In the genomic region with DNA sequence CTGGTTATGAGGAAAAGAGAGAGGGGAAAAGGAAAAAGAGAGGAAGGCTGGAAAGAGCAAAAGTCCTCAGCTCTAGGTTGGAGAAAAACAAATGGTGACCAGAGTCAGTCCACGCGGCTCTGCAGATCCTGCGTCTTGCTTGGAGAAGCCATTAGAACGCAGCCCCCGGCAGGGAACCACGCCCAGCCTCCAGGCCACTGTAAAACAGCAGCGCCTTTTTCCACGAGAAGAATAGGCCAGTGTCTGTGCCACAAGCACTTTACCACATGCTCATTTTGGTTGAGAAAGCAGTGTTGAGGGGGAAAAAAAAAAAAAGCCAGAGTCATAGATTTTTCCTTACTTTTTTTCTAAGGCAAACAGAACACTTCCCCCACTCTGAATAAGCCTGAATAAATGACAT, we compare ENCODE assay signal across 18 cellular contexts.
DNase-seq lines count a peak whose midpoint lies in the region; ATAC-seq and TF ChIP-seq lines count a peak whose summit lies in the region.
"Had no signal": no experiment of that assay in that cellular context is flagged by ENCODE, and none has a peak within 500 bp of the region (broad histone marks: within the 10 kb centered on the region; RNA-seq: fewer than 3 reads in every experiment).

No MANE protein-coding gene starts in this region.

- no peaks in the 10 kb centered on the region for H3K9me3 ChIP-seq in colonic mucosa
- H3K9me3 ChIP-seq in smooth muscle cell (replicated peaks; ENCODE audit: low read depth), result no peaks in the 10 kb centered on the region
- H3K9me3 ChIP-seq: upper lobe of right lung had no signal

- peaks cover 10% of the 10 kb centered on the region for H3F3A ChIP-seq in smooth muscle cell (ENCODE audit: low read depth)

- no peaks in the 10 kb centered on the region for H3K79me2 ChIP-seq in smooth muscle cell (ENCODE audit: low read depth)

- no peaks in the 10 kb centered on the region for H3K9me3 Mint-ChIP-seq in HFFc6
- H3K9me3 Mint-ChIP-seq: activated naive CD4-positive, alpha-beta T cell treated with anti-CD3 and anti-CD28 coated beads, Interleukin-2, amount 10 ng/mL, durations not matched to agents 7 days and 5 days had no signal

- DNase-seq in HFFc6 (no peak), colonic mucosa (peak; percentile 22), left colon (peak in 1 of 2 donors; percentile 30), smooth muscle cell (lab: John Stamatoyannopoulos, UW; ENCODE audit: unreplicated experiment) (no peak), HK-2 (ENCODE audit: unreplicated experiment) (no peak)
- no peak for DNase-seq in activated CD4-positive, alpha-beta T cell treated with anti-CD3 and anti-CD28 coated beads for 48 hours
- DNase-seq in activated CD4-positive, alpha-beta T cell treated with anti-CD3 and anti-CD28 coated beads for 4 hours, result no peak
- DNase-seq: activated CD4-positive, CD25-positive, alpha-beta regulatory T cell treated with anti-CD3 and anti-CD28 coated beads, Interleukin-2, amount 50 U/mL, for 72 hours; activated naive CD4-positive, alpha-beta T cell treated with anti-CD3 and anti-CD28 coated beads, Interleukin-2, amount 10 ng/mL, durations not matched to agents 7 days and 5 days; DND-41; NCI-H1048; upper lobe of right lung had no signal

- no peaks in the 10 kb centered on the region for H3K36me3 Mint-ChIP-seq in HFFc6 (ENCODE audit: low read depth)
- H3K36me3 Mint-ChIP-seq: activated naive CD4-positive, alpha-beta T cell treated with anti-CD3 and anti-CD28 coated beads, Interleukin-2, amount 10 ng/mL, durations not matched to agents 7 days and 5 days had no signal

- TF ChIP-seq CTCF in HFFc6 (IDR thresholded peaks at IDR 0.05), result no peak
- no peak for TF ChIP-seq CTCF in colonic mucosa (IDR thresholded peaks at IDR 0.05)
- no peak for TF ChIP-seq CTCF in smooth muscle cell (IDR thresholded peaks at IDR 0.05; ENCODE audit: borderline replicate concordance, insufficient read depth, poor library complexity, severe bottlenecking)

- H3K27ac Mint-ChIP-seq in HFFc6, result no peak overlapping the region
- H3K27ac Mint-ChIP-seq: activated naive CD4-positive, alpha-beta T cell treated with anti-CD3 and anti-CD28 coated beads, Interleukin-2, amount 10 ng/mL, durations not matched to agents 7 days and 5 days; progenitor cell of endocrine pancreas had no signal

- H3K4me2 ChIP-seq in smooth muscle cell, result peak overlapping the region; percentile 67
- H3K4me2 ChIP-seq: BLaER1 treated with 17β-estradiol and CSF1 and Interleukin-3, amounts not matched to agents 10 nM and 100 nM had no signal

- WGBS in smooth muscle cell (ENCODE audit: low lambda C conversion rate), result 31% methylated on average over 8 of the region's 8 CpGs

- H3K4me3 Mint-ChIP-seq in HFFc6, result peak overlapping the region; percentile 31; the same call in 1 of the 2 replicates
- H3K4me3 Mint-ChIP-seq: activated naive CD4-positive, alpha-beta T cell treated with anti-CD3 and anti-CD28 coated beads, Interleukin-2, amount 10 ng/mL, durations not matched to agents 7 days and 5 days had no signal

- H3K4me1 Mint-ChIP-seq in HFFc6 (ENCODE audit: low read depth), result peaks cover 17% of the 10 kb centered on the region
- H3K4me1 Mint-ChIP-seq: activated naive CD4-positive, alpha-beta T cell treated with anti-CD3 and anti-CD28 coated beads, Interleukin-2, amount 10 ng/mL, durations not matched to agents 7 days and 5 days had no signal

- peak overlapping the region; percentile 74 for H2AFZ ChIP-seq in smooth muscle cell (ENCODE audit: low read depth)

- no peak for TF ChIP-seq POLR2A in GM18505 (IDR thresholded peaks at IDR 0.05; ENCODE audit: borderline replicate concordance, extremely low read depth, insufficient read depth, insufficient read length)

- no peaks in the 10 kb centered on the region for H3K27me3 ChIP-seq in colonic mucosa
- no peaks in the 10 kb centered on the region for H3K27me3 ChIP-seq in smooth muscle cell (ENCODE audit: low read depth)
- H3K27me3 ChIP-seq: BLaER1 treated with 17β-estradiol and CSF1 and Interleukin-3, amounts not matched to agents 10 nM and 100 nM; cardiac muscle cell; upper lobe of right lung had no signal

- peaks cover 2% of the 10 kb centered on the region; the same call in 1 of the 2 replicates for H3K27me3 Mint-ChIP-seq in HFFc6 (ENCODE audit: insufficient read depth)
- H3K27me3 Mint-ChIP-seq: activated naive CD4-positive, alpha-beta T cell treated with anti-CD3 and anti-CD28 coated beads, Interleukin-2, amount 10 ng/mL, durations not matched to agents 7 days and 5 days; progenitor cell of endocrine pancreas had no signal

- peak; percentile 34 for ATAC-seq in left colon
- ATAC-seq in GM18505 (IDR thresholded peaks at IDR 0.05; ENCODE audit: unreplicated experiment), result no peak
- ATAC-seq: GM12878, HepG2, upper lobe of right lung had no signal

- H3K4me1 ChIP-seq in colonic mucosa (no peaks in the 10 kb centered on the region), smooth muscle cell (ENCODE audit: low read depth) (no peaks in the 10 kb centered on the region)
- H3K4me1 ChIP-seq: BLaER1 treated with 17β-estradiol and CSF1 and Interleukin-3, amounts not matched to agents 10 nM and 100 nM; upper lobe of right lung had no signal

- H3K36me3 ChIP-seq in colonic mucosa (no peaks in the 10 kb centered on the region), smooth muscle cell (ENCODE audit: low read depth) (no peaks in the 10 kb centered on the region)
- H3K36me3 ChIP-seq: BLaER1 treated with 17β-estradiol and CSF1 and Interleukin-3, amounts not matched to agents 10 nM and 100 nM; cardiac muscle cell; upper lobe of right lung had no signal

- intact Hi-C loops in colonic mucosa (cut with DNase I) (no loop called here), left colon (cut with DNase I, micrococcal nuclease) (no loop called here)

- H3K4me3 ChIP-seq in colonic mucosa (no peak overlapping the region), smooth muscle cell (no peak overlapping the region)
- H3K4me3 ChIP-seq: BLaER1 treated with 17β-estradiol and CSF1 and Interleukin-3, amounts not matched to agents 10 nM and 100 nM; cardiac muscle cell; GM12878; upper lobe of right lung had no signal

- no peak overlapping the region for H3K9ac ChIP-seq in colonic mucosa (ENCODE audit: low read depth in 2 of 2, low read length in 2 of 2)
- no peak overlapping the region for H3K9ac ChIP-seq in smooth muscle cell (ENCODE audit: low read depth)
- H3K9ac ChIP-seq: BLaER1 treated with 17β-estradiol and CSF1 and Interleukin-3, amounts not matched to agents 10 nM and 100 nM had no signal

- H4K20me1 ChIP-seq in smooth muscle cell (ENCODE audit: low read depth), result no peaks in the 10 kb centered on the region
- H4K20me1 ChIP-seq: BLaER1 treated with 17β-estradiol and CSF1 and Interleukin-3, amounts not matched to agents 10 nM and 100 nM had no signal

- H3K27ac ChIP-seq in colonic mucosa (no peak overlapping the region), smooth muscle cell (ENCODE audit: low read depth) (peak overlapping the region; percentile 17)
- H3K27ac ChIP-seq: BLaER1 treated with 17β-estradiol and CSF1 and Interleukin-3, amounts not matched to agents 10 nM and 100 nM; cardiac muscle cell; upper lobe of right lung had no signal
